2 cellular contexts compared by ENCODE assay signal in genomic region chr19:47243364-47243775, GRCh38.
TF ChIP-seq lines count a peak whose summit lies in the region.

No MANE protein-coding gene starts in this region.

TF ChIP-seq in HCT116, 20 proteins besides CTCF, POLR2A, EP300 and RAD21:
- no peak for TF ChIP-seq TCF7L2 (IDR thresholded peaks at IDR 0.05; ENCODE audit: borderline replicate concordance, extremely low read depth, insufficient read depth, insufficient read length)

TF ChIP-seq in K562, 482 proteins besides CTCF, POLR2A, EP300 and RAD21 (continues in another document):
- TF ChIP-seq KAT8 (IDR thresholded peaks at IDR 0.05; ENCODE audit: low read depth) (0 out of 2 replicates have a peak, but pooled peaks have one; percentile 6), NFE2L1 (tag; IDR thresholded peaks at IDR 0.05; ENCODE audit: borderline replicate concordance, low read depth) (no peak), ZNF395 (CRISPR knock-in tag; IDR thresholded peaks at IDR 0.05) (no peak), RHOXF2B (CRISPR knock-in tag; conservative IDR thresholded peaks at IDR 0.05) (no peak), MCM5 (IDR thresholded peaks at IDR 0.05; ENCODE audit: low read depth) (no peak), MLLT1 (IDR thresholded peaks at IDR 0.05) (peak in 1 of 2 experiments; percentile 92), MTF1 (CRISPR knock-in tag; IDR thresholded peaks at IDR 0.05; ENCODE audit: borderline replicate concordance) (no peak), CSDE1 (IDR thresholded peaks at IDR 0.05) (peak in 1 of 2 experiments; percentile 68; a peak in 1 of 4 replicates), POLR2AphosphoS5 (IDR thresholded peaks at IDR 0.05; ENCODE audit: control insufficient read depth, insufficient read depth, low read depth, low read length) (peak; percentile 42; the same call in 1 of the 2 replicates), SMAD3 (CRISPR knock-in tag; conservative IDR thresholded peaks at IDR 0.05) (peak; percentile 60; the same call in 1 of the 2 replicates), ZNF175 (CRISPR knock-in tag; IDR thresholded peaks at IDR 0.05; ENCODE audit: low read depth) (no peak), ZNF583 (CRISPR knock-in tag; IDR thresholded peaks at IDR 0.05) (no peak), ZKSCAN1 (IDR thresholded peaks at IDR 0.05; ENCODE audit: low read depth, low read length) (no peak), ZNF696 (CRISPR knock-in tag; conservative IDR thresholded peaks at IDR 0.05) (0 out of 2 replicates have a peak, but pooled peaks have one; percentile 35), DNMT1 (IDR thresholded peaks at IDR 0.05) (no peak), ZNF518B (CRISPR knock-in tag; IDR thresholded peaks at IDR 0.05) (no peak), TAL1 (IDR thresholded peaks at IDR 0.05) (peak; percentile 38; the same call in 1 of the 2 replicates), SNIP1 (IDR thresholded peaks at IDR 0.05; ENCODE audit: low read depth) (peak; percentile 75; the same call in 1 of the 2 replicates), ARID3A (IDR thresholded peaks at IDR 0.05; ENCODE audit: borderline replicate concordance, low read depth, low read length) (no peak), ZC3H8 (IDR thresholded peaks at IDR 0.05) (no peak), HLTF (IDR thresholded peaks at IDR 0.05) (no peak), ZNF146 (CRISPR knock-in tag; IDR thresholded peaks at IDR 0.05; ENCODE audit: unreplicated experiment) (no peak), PHF20 (IDR thresholded peaks at IDR 0.05; ENCODE audit: partially characterized antibody) (peak; percentile 58), MAFK (IDR thresholded peaks at IDR 0.05; ENCODE audit: low read length) (no peak), NCOR1 (IDR thresholded peaks at IDR 0.05) (peak; percentile 19; the same call in 1 of the 2 replicates), CBFA2T3 (IDR thresholded peaks at IDR 0.05) (peak; percentile 19; the same call in 1 of the 2 replicates), XRCC4 (IDR thresholded peaks at IDR 0.05; ENCODE audit: extremely low read depth, insufficient read depth, insufficient read length) (no peak), KLF13 (tag; IDR thresholded peaks at IDR 0.05; ENCODE audit: borderline replicate concordance, low read depth) (no peak), ZNF133 (CRISPR knock-in tag; IDR thresholded peaks at IDR 0.05) (no peak), SMARCA4 (IDR thresholded peaks at IDR 0.05) (no peak; the same call in 1 of the 2 replicates), ZNF263 (CRISPR knock-in tag; IDR thresholded peaks at IDR 0.05; ENCODE audit: borderline replicate concordance) (0 out of 2 replicates have a peak, but pooled peaks have one; percentile 1), MTA2 (IDR thresholded peaks at IDR 0.05; ENCODE audit: low read depth) (peak; percentile 54), ARNT (IDR thresholded peaks at IDR 0.05) (peak in 1 of 2 experiments; percentile 40; a peak in 1 of 4 replicates), ELF1 (tag; IDR thresholded peaks at IDR 0.05) (no peak), BRD9 (IDR thresholded peaks at IDR 0.05; ENCODE audit: low read depth, partially characterized antibody) (no peak), ZNF408 (CRISPR knock-in tag; IDR thresholded peaks at IDR 0.05; ENCODE audit: low read depth) (no peak), ZNF740 (CRISPR knock-in tag; IDR thresholded peaks at IDR 0.05) (no peak), ZNF740 (tag; IDR thresholded peaks at IDR 0.05) (0 out of 4 replicates have a peak, but pooled peaks of 1 of the 2 experiments have one; percentile 55), EHMT2 (IDR thresholded peaks at IDR 0.05) (peak; percentile 73), MYBL2 (IDR thresholded peaks at IDR 0.05; ENCODE audit: low read depth) (peak; percentile 19; the same call in 1 of the 2 replicates), MYBL2 (CRISPR knock-in tag; IDR thresholded peaks at IDR 0.05; ENCODE audit: borderline replicate concordance) (no peak), HOMEZ (CRISPR knock-in tag; IDR thresholded peaks at IDR 0.05) (no peak), ILK (tag; IDR thresholded peaks at IDR 0.05; ENCODE audit: borderline replicate concordance, low read depth) (no peak), ZNF445 (CRISPR knock-in tag; IDR thresholded peaks at IDR 0.05; ENCODE audit: low read depth) (no peak), HIVEP1 (CRISPR knock-in tag; IDR thresholded peaks at IDR 0.05) (0 out of 2 replicates have a peak, but pooled peaks have one; percentile 70), CHD4 (IDR thresholded peaks at IDR 0.05; ENCODE audit: insufficient read depth, insufficient replicate concordance, low read depth, low read length, poor library complexity, severe bottlenecking) (no peak), ELK3 (CRISPR knock-in tag; IDR thresholded peaks at IDR 0.05) (no peak), OTX1 (CRISPR knock-in tag; IDR thresholded peaks at IDR 0.05) (peak; percentile 98), SLC30A9 (CRISPR knock-in tag; IDR thresholded peaks at IDR 0.05) (no peak), YBX1 (IDR thresholded peaks at IDR 0.05) (no peak), TOE1 (IDR thresholded peaks at IDR 0.05; ENCODE audit: borderline replicate concordance) (no peak), TOE1 (CRISPR knock-in tag; IDR thresholded peaks at IDR 0.05; ENCODE audit: borderline replicate concordance, low read depth) (no peak), ATF4 (CRISPR knock-in tag; IDR thresholded peaks at IDR 0.05) (no peak), THRB (CRISPR knock-in tag; conservative IDR thresholded peaks at IDR 0.05) (peak; percentile 99), ELF4 (CRISPR knock-in tag; IDR thresholded peaks at IDR 0.05) (peak; percentile 92)
